ENCODE assay signal across 11 cellular contexts in the genomic region with DNA sequence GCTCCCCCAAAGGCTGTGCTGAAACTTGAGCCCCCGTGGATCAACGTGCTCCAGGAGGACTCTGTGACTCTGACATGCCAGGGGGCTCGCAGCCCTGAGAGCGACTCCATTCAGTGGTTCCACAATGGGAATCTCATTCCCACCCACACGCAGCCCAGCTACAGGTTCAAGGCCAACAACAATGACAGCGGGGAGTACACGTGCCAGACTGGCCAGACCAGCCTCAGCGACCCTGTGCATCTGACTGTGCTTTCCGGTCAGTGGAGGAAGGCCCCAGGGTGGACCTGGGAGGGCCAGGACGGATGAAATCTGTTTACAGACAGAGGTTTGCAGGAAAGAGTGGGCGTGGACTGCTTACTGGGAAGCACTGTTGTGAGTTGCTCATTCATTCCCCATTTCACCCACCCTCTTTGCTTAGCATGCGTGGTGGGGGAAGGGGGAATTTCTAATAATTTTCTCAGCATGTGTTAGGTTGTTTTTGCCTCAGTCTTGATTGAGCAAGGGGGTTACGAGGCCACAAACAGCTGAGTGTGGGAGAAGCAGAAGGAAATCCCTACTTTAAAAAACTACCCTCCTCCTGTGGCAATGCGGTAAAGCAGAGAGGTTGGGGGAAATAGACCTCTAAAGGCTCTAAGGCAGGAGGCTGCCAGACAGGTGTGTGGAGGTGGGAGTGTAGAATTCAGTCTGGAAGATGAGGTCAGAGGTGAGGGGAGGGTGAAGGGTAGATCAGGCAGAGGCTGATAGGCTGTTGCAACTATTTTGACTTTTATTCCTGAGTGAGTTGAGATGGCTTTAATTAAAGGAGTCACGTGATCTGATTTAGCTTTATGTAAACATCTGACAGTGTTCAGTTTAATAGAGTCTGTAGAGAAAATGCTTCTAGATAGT. TPM values are rescaled to one million over a fixed set of nuclear protein-coding genes. Genes with fewer than 3 reads are reported as not detected.
DNase-seq lines count a peak whose midpoint lies in the region; ATAC-seq and TF ChIP-seq lines count a peak whose summit lies in the region.
"Had no signal": no experiment of that assay in that cellular context is flagged by ENCODE, and none has a peak within 500 bp of the region (broad histone marks: within the 10 kb centered on the region; RNA-seq: fewer than 3 reads in every experiment).

No MANE protein-coding gene starts in this region.

- DNase-seq in NCI-H2227 (lab: John Stamatoyannopoulos, UW; ENCODE audit: unreplicated experiment) (peak; percentile 19), NCI-H2227 treated with DMSO at 0.1 percent for 48 hours (lab: John Stamatoyannopoulos, UW) (no peak), amniotic epithelial cell (ENCODE audit: low read depth) (peak; percentile 80), thoracic aorta (ENCODE audit: low spot score) (no peak), NCI-H2081 (lab: John Stamatoyannopoulos, UW) (no peak), HuH-7.5 (ENCODE audit: low spot score) (no peak)
- DNase-seq in activated naive CD4-positive, alpha-beta T cell treated with anti-CD3 and anti-CD28 coated beads, Interleukin-2, amount 50 U/mL, for 72 hours (ENCODE audit: low spot score in 2 of 2): no peak
- DNase-seq: NCI-H526 treated with DMSO at 0.1 percent for 48 hours had no signal

- H3K27ac ChIP-seq in layer of hippocampus (ENCODE audit: low read depth, low read length) (peak overlapping the region; percentile 78), thoracic aorta (peak overlapping the region in 1 of 2 donors; percentile 35)
- H3K27ac ChIP-seq: 22Rv1 had no signal

- no peaks in the 10 kb centered on the region for H3K27me3 ChIP-seq in layer of hippocampus (ENCODE audit: control insufficient read depth, insufficient read depth, low read length)
- H3K27me3 ChIP-seq in thoracic aorta (replicated peaks; ENCODE audit: insufficient read depth): peaks cover 7% of the 10 kb centered on the region

- H3K4me1 ChIP-seq in thoracic aorta (ENCODE audit: control insufficient read depth in 1 of 2, low read depth in 2 of 2): no peaks in the 10 kb centered on the region

- no peak for ATAC-seq in thoracic aorta (ENCODE audit: insufficient number of reproducible peaks, low FRiP score, low read depth)
- ATAC-seq in activated naive CD4-positive, alpha-beta T cell treated with anti-CD3 and anti-CD28 coated beads, Interleukin-2, amount 50 U/mL, for 72 hours: no peak

- H3K9me3 ChIP-seq in thoracic aorta: no peaks in the 10 kb centered on the region

- TF ChIP-seq CTCF in thoracic aorta (IDR thresholded peaks at IDR 0.05): no peak

- no peaks in the 10 kb centered on the region for H3K36me3 ChIP-seq in thoracic aorta

- H3K4me3 ChIP-seq in thoracic aorta: peak overlapping the region; percentile 62

- no peaks in the 10 kb centered on the region for H3K36me3 Mint-ChIP-seq in activated naive CD4-positive, alpha-beta T cell treated with anti-CD3 and anti-CD28 coated beads, Interleukin-2, amount 50 U/mL, for 72 hours

- H3K9me3 Mint-ChIP-seq in activated naive CD4-positive, alpha-beta T cell treated with anti-CD3 and anti-CD28 coated beads, Interleukin-2, amount 50 U/mL, for 72 hours: no peaks in the 10 kb centered on the region

- H3K27ac Mint-ChIP-seq in activated naive CD4-positive, alpha-beta T cell treated with anti-CD3 and anti-CD28 coated beads, Interleukin-2, amount 50 U/mL, for 72 hours: no peak overlapping the region

RNA-seq across cellular contexts. Expression of gene FCGR2A, which starts 1.3 kb away (rescaled TPM):
- 100 to 1,000 TPM; 113 to 169 TPM for total RNA-seq in thoracic aorta
- total RNA-seq in activated naive CD4-positive, alpha-beta T cell treated with anti-CD3 and anti-CD28 coated beads, Interleukin-2, amount 50 U/mL, for 72 hours: under 1 TPM in 1 of 2 donors, not detected in 1; 0.49 TPM
- total RNA-seq: glomerular endothelial cell had no signal

RNA-seq across cellular contexts. Expression of gene HSPA6, which starts 17.8 kb away (rescaled TPM):
- total RNA-seq in thoracic aorta: 10 to 100 TPM in 1 of 2 donors, 1 to 10 TPM in 1; 7.7 to 11.9 TPM
- total RNA-seq in activated naive CD4-positive, alpha-beta T cell treated with anti-CD3 and anti-CD28 coated beads, Interleukin-2, amount 50 U/mL, for 72 hours: under 1 TPM; 0.31 to 0.61 TPM

RNA-seq across cellular contexts. Expression of gene FCGR3A, which starts 43.0 kb away (rescaled TPM):
- total RNA-seq in thoracic aorta: 10 to 100 TPM; 41.2 to 46.8 TPM
- total RNA-seq in activated naive CD4-positive, alpha-beta T cell treated with anti-CD3 and anti-CD28 coated beads, Interleukin-2, amount 50 U/mL, for 72 hours: under 1 TPM; 0.16 to 0.59 TPM
- total RNA-seq: glomerular endothelial cell had no signal

Comparison
In these comparisons a context has a peak if more than half of its experiments do, and no peak if none do; other contexts are left out.
1. DNase-seq: peak in NCI-H2227 (single experiment) and amniotic epithelial cell (single experiment); none in NCI-H2227 treated with DMSO at 0.1 percent for 48 hours (single experiment), thoracic aorta (single experiment), NCI-H2081 (0 of 2), HuH-7.5 (single experiment) and activated naive CD4-positive, alpha-beta T cell treated with anti-CD3 and anti-CD28 coated beads, Interleukin-2, amount 50 U/mL, for 72 hours (0 of 2).
2. RNA of gene FCGR2A, which starts 1.3 kb away (total RNA-seq): 113 to 169 TPM in thoracic aorta; 0.49 TPM in activated naive CD4-positive, alpha-beta T cell treated with anti-CD3 and anti-CD28 coated beads, Interleukin-2, amount 50 U/mL, for 72 hours; every median in the first group is over 10 times any median in the second.
3. RNA of gene HSPA6, which starts 17.8 kb away (total RNA-seq): 7.7 to 11.9 TPM in thoracic aorta; 0.31 to 0.61 TPM in activated naive CD4-positive, alpha-beta T cell treated with anti-CD3 and anti-CD28 coated beads, Interleukin-2, amount 50 U/mL, for 72 hours; every median in the first group is over 4 times any median in the second.
4. RNA of gene FCGR3A, which starts 43.0 kb away (total RNA-seq): 41.2 to 46.8 TPM in thoracic aorta; 0.16 to 0.59 TPM in activated naive CD4-positive, alpha-beta T cell treated with anti-CD3 and anti-CD28 coated beads, Interleukin-2, amount 50 U/mL, for 72 hours; every median in the first group is over 10 times any median in the second.